ENCODE assay signal across 8 cellular contexts in genomic region chr3:195634426-195635261, GRCh38. TPM values are rescaled to one million over a fixed set of nuclear protein-coding genes. Genes with fewer than 3 reads are reported as not detected.
A peak's percentile ranks its signal among the peaks of the same experiment; 100 is the strongest.
DNase-seq lines count a peak whose midpoint lies in the region; ATAC-seq and TF ChIP-seq lines count a peak whose summit lies in the region.
"Not testable (repeated sequence)": the region's sequence is repeated elsewhere in the genome, so short reads cannot be mapped to it uniquely, and the experiment has no call there.

No MANE protein-coding gene starts in this region.

- peaks cover 4 to 14% (median 6%) of the 10 kb centered on the region in 4 donors for H3K4me1 Mint-ChIP-seq in CD4-positive, CD25-positive, alpha-beta regulatory T cell

- not testable (repeated sequence) for H3K4ac ChIP-seq in mesenchymal stem cell (ENCODE audit: low read depth in 1 of 2, low read length in 2 of 2)

- H4K91ac ChIP-seq in mesenchymal stem cell (ENCODE audit: low read length), result not testable (repeated sequence)

- DNase-seq in CD4-positive, CD25-positive, alpha-beta regulatory T cell, result peak in 2 of 3 donors; percentile 16 to 62
- not testable (repeated sequence) for DNase-seq in MM.1S; epithelial cell of proximal tubule (ENCODE audit: low read depth); mesenchymal stem cell
- peak; percentile 58 for DNase-seq in activated T-cell treated with anti-CD3 and anti-CD28 coated beads for 48 hours (ENCODE audit: low read depth)
- DNase-seq in stimulated activated CD4-positive, alpha-beta T cell treated with anti-CD3 and anti-CD28 coated beads, Interleukin-4, amount 100 ng/mL, for 1 hour, result peak; percentile 61

- H3K27me3 Mint-ChIP-seq in CD4-positive, CD25-positive, alpha-beta regulatory T cell, result not testable (repeated sequence)

- H3K36me3 Mint-ChIP-seq in CD4-positive, CD25-positive, alpha-beta regulatory T cell, result not testable (repeated sequence)

- H3K9me3 Mint-ChIP-seq in CD4-positive, CD25-positive, alpha-beta regulatory T cell, result not testable (repeated sequence)

- not testable (repeated sequence) for H3K4me3 ChIP-seq in CD4-positive, CD25-positive, alpha-beta regulatory T cell (ENCODE audit: low read depth, low read length)
- peak overlapping the region; percentile 53; the same call in 1 of the 2 replicates for H3K4me3 ChIP-seq in MM.1S (ENCODE audit: low read length)
- peak overlapping the region; percentile 51 for H3K4me3 ChIP-seq in epithelial cell of proximal tubule (ENCODE audit: low read depth, low read length)
- peak overlapping the region in 1 of 2 experiments; percentile 63 for H3K4me3 ChIP-seq in mesenchymal stem cell (ENCODE audit: insufficient read depth in 1 of 2, low read depth in 1 of 2, low read length in 2 of 2)

- H3K4me1 ChIP-seq in CD4-positive, CD25-positive, alpha-beta regulatory T cell (ENCODE audit: control insufficient read depth, insufficient read depth, low read length, poor library complexity, severe bottlenecking); MM.1S (ENCODE audit: low read length); mesenchymal stem cell (ENCODE audit: control insufficient read depth, insufficient read depth, low read depth, low read length): not testable (repeated sequence)

- not testable (repeated sequence) for H3K27ac Mint-ChIP-seq in CD4-positive, CD25-positive, alpha-beta regulatory T cell

- no CpG with 5 or more reads among the region's 70 CpGs for WGBS in mesenchymal stem cell

- not testable (repeated sequence) for H3F3A ChIP-seq in MM.1S (ENCODE audit: insufficient read depth, low read length)

- not testable (repeated sequence) for TF ChIP-seq CTCF in MM.1S (IDR thresholded peaks at IDR 0.05; ENCODE audit: low read length); epithelial cell of proximal tubule (conservative IDR thresholded peaks at IDR 0.05; ENCODE audit: low read depth, low read length)

- H3K18ac ChIP-seq in mesenchymal stem cell (ENCODE audit: low read depth in 1 of 2, low read length in 2 of 2), result not testable (repeated sequence)

- not testable (repeated sequence) for H3K79me2 ChIP-seq in MM.1S (ENCODE audit: low read length)

- peak overlapping the region; percentile 52; the same call in 1 of the 2 replicates for H3K9ac ChIP-seq in MM.1S (ENCODE audit: low read length)
- not testable (repeated sequence) for H3K9ac ChIP-seq in mesenchymal stem cell (ENCODE audit: low read length)

- not testable (repeated sequence) for H3K9me3 ChIP-seq in CD4-positive, CD25-positive, alpha-beta regulatory T cell (ENCODE audit: control insufficient read depth in 2 of 2, low read length in 2 of 2); MM.1S (replicated peaks; ENCODE audit: insufficient read depth, low read length); mesenchymal stem cell (ENCODE audit: control insufficient read depth, low read length)

- not testable (repeated sequence) for H2BK5ac ChIP-seq in mesenchymal stem cell (ENCODE audit: low read depth, low read length, poor library complexity, severe bottlenecking)

- H2AK5ac ChIP-seq in mesenchymal stem cell (ENCODE audit: low read length, severe bottlenecking), result not testable (repeated sequence)

- H4K20me1 ChIP-seq in MM.1S (ENCODE audit: insufficient read depth, low read length), result not testable (repeated sequence)

- H3K4me2 ChIP-seq in MM.1S (ENCODE audit: low read depth, low read length), result not testable (repeated sequence)
- peak overlapping the region; percentile 57 for H3K4me2 ChIP-seq in mesenchymal stem cell (ENCODE audit: low read length, poor library complexity, severe bottlenecking)

- H3K79me1 ChIP-seq in mesenchymal stem cell (replicated peaks; ENCODE audit: low read length, poor library complexity, severe bottlenecking), result not testable (repeated sequence)

- not testable (repeated sequence) for H3K14ac ChIP-seq in mesenchymal stem cell (ENCODE audit: low read length in 2 of 2)

- not testable (repeated sequence) for H3K36me3 ChIP-seq in CD4-positive, CD25-positive, alpha-beta regulatory T cell (ENCODE audit: control insufficient read depth, insufficient read depth, low read length); MM.1S (replicated peaks; ENCODE audit: insufficient read depth, low read length); mesenchymal stem cell (ENCODE audit: control insufficient read depth in 1 of 2, insufficient read depth in 2 of 2, low read depth in 1 of 2, low read length in 2 of 2)

- not testable (repeated sequence) for H3K27me3 ChIP-seq in CD4-positive, CD25-positive, alpha-beta regulatory T cell (ENCODE audit: control insufficient read depth, insufficient read depth, low read length); MM.1S (replicated peaks; ENCODE audit: insufficient read depth, low read length); mesenchymal stem cell (ENCODE audit: control insufficient read depth in 1 of 2, insufficient read depth in 1 of 2, low read length in 2 of 2)

- ATAC-seq in CD4-positive, CD25-positive, alpha-beta regulatory T cell (ENCODE audit: low read depth in 2 of 2), result peak; percentile 94 to 95
- peak; percentile 87 for ATAC-seq in GM19455 (IDR thresholded peaks at IDR 0.05; ENCODE audit: unreplicated experiment)
- ATAC-seq in HG02970 (IDR thresholded peaks at IDR 0.05; ENCODE audit: low FRiP score, unreplicated experiment), result peak; percentile 97

- H2BK12ac ChIP-seq in mesenchymal stem cell (ENCODE audit: low read length in 2 of 2), result not testable (repeated sequence)

- H3K23ac ChIP-seq in mesenchymal stem cell (ENCODE audit: low read length in 2 of 2), result not testable (repeated sequence)

- not testable (repeated sequence) for H3K9me2 ChIP-seq in MM.1S (replicated peaks; ENCODE audit: insufficient read depth, low read length)

- H3K27ac ChIP-seq in CD4-positive, CD25-positive, alpha-beta regulatory T cell (ENCODE audit: insufficient read depth, low read length, poor library complexity, severe bottlenecking); mesenchymal stem cell (ENCODE audit: low read length, poor library complexity, severe bottlenecking): not testable (repeated sequence)
- H3K27ac ChIP-seq in MM.1S (ENCODE audit: low read length), result peak overlapping the region; percentile 57; the same call in 1 of the 2 replicates

- peak overlapping the region in 2 of 4 donors; percentile 52 to 69 for H3K4me3 Mint-ChIP-seq in CD4-positive, CD25-positive, alpha-beta regulatory T cell

- H2AFZ ChIP-seq in MM.1S (ENCODE audit: low read length); mesenchymal stem cell (ENCODE audit: low read depth, low read length): not testable (repeated sequence)

- H4K8ac ChIP-seq in mesenchymal stem cell (ENCODE audit: low read length), result not testable (repeated sequence)

- not testable (repeated sequence) for H2BK120ac ChIP-seq in mesenchymal stem cell (ENCODE audit: low read depth, low read length)

- H2BK15ac ChIP-seq in mesenchymal stem cell (ENCODE audit: low read depth, poor library complexity, severe bottlenecking), result not testable (repeated sequence)

RNA-seq across cellular contexts. Expression of gene APOD, which starts 50.9 kb away (rescaled TPM):
- not detected for total RNA-seq in CD4-positive, CD25-positive, alpha-beta regulatory T cell
- polyA plus RNA-seq in CD4-positive, CD25-positive, alpha-beta regulatory T cell, result under 1 TPM in 1 of 4 donors, not detected in 3; 0.60 TPM
- not detected in 2 replicates for total RNA-seq in epithelial cell of proximal tubule
- 0.10 TPM for polyA plus RNA-seq in mesenchymal stem cell (2013, experiment 1 of 2)
- 0.16 TPM for polyA plus RNA-seq in mesenchymal stem cell (2013, experiment 2 of 2)
